ENCODE assay signal across 1 cellular context in genomic region chr10:6473430-6473829, GRCh38.
TF ChIP-seq lines count a peak whose summit lies in the region.

No MANE protein-coding gene starts in this region.

TF ChIP-seq in K562, 482 proteins besides CTCF, POLR2A, EP300 and RAD21 (continued from another document and continues in another):
- TF ChIP-seq ATF1 (CRISPR knock-in tag; IDR thresholded peaks at IDR 0.05) (no peak), ATF1 (tag; IDR thresholded peaks at IDR 0.05) (no peak; the same call in 1 of the 2 replicates), HLTF (IDR thresholded peaks at IDR 0.05) (no peak), TEAD2 (tag; IDR thresholded peaks at IDR 0.05) (no peak), POLR2AphosphoS2 (IDR thresholded peaks at IDR 0.05; ENCODE audit: low read length) (no peak), TAF7 (tag; IDR thresholded peaks at IDR 0.05) (no peak), ZBTB49 (CRISPR knock-in tag; IDR thresholded peaks at IDR 0.05; ENCODE audit: borderline replicate concordance) (no peak), HNRNPLL (IDR thresholded peaks at IDR 0.05; ENCODE audit: low read depth, low read length, poor library complexity, severe bottlenecking) (no peak), KLF13 (tag; IDR thresholded peaks at IDR 0.05; ENCODE audit: borderline replicate concordance, low read depth) (no peak), ETV6 (IDR thresholded peaks at IDR 0.05; ENCODE audit: borderline replicate concordance in 1 of 2, low read depth in 2 of 2, low read length in 1 of 2) (peak in 1 of 2 experiments; percentile 68; a peak in 1 of 4 replicates), ETV6 (CRISPR knock-in tag; IDR thresholded peaks at IDR 0.05; ENCODE audit: borderline replicate concordance) (no peak), E2F1 (CRISPR knock-in tag; IDR thresholded peaks at IDR 0.05) (no peak), ZNF436 (CRISPR knock-in tag; IDR thresholded peaks at IDR 0.05) (no peak), JUN (IDR thresholded peaks at IDR 0.05; ENCODE audit: borderline replicate concordance, low read depth, low read length) (peak; percentile 30; the same call in 1 of the 2 replicates), JUN (CRISPR knock-in tag; IDR thresholded peaks at IDR 0.05; ENCODE audit: borderline replicate concordance) (no peak), SAP30 (IDR thresholded peaks at IDR 0.05; ENCODE audit: borderline replicate concordance, insufficient read depth, low read depth, low read length, poor library complexity, severe bottlenecking) (no peak), RBM22 (IDR thresholded peaks at IDR 0.05; ENCODE audit: low read depth, low read length, poor library complexity, severe bottlenecking) (no peak), ZNF134 (CRISPR knock-in tag; conservative IDR thresholded peaks at IDR 0.05) (no peak), PHF20 (IDR thresholded peaks at IDR 0.05; ENCODE audit: partially characterized antibody) (no peak), NFE2L1 (tag; IDR thresholded peaks at IDR 0.05; ENCODE audit: borderline replicate concordance, low read depth) (no peak), ATF3 (IDR thresholded peaks at IDR 0.05) (no peak; the same call in 1 of the 2 replicates), ATF3 (CRISPR knock-in tag; conservative IDR thresholded peaks at IDR 0.05) (no peak), ZNF311 (CRISPR knock-in tag; IDR thresholded peaks at IDR 0.05) (no peak), STAT6 (CRISPR knock-in tag; IDR thresholded peaks at IDR 0.05) (no peak), GTF2B (IDR thresholded peaks at IDR 0.05; ENCODE audit: extremely low read depth, insufficient read length) (no peak), KDM1A (IDR thresholded peaks at IDR 0.05) (peak; percentile 78 to 81), CREBBP (IDR thresholded peaks at IDR 0.05; ENCODE audit: low read depth, low read length) (no peak), CLOCK (CRISPR knock-in tag; IDR thresholded peaks at IDR 0.05; ENCODE audit: borderline replicate concordance) (no peak), RBM15 (IDR thresholded peaks at IDR 0.05; ENCODE audit: insufficient read depth, low read length) (no peak), ZNF609 (CRISPR knock-in tag; IDR thresholded peaks at IDR 0.05; ENCODE audit: borderline replicate concordance) (no peak), ZNF408 (CRISPR knock-in tag; IDR thresholded peaks at IDR 0.05; ENCODE audit: low read depth) (no peak), MAFF (IDR thresholded peaks at IDR 0.05; ENCODE audit: low read length) (peak; percentile 56; the same call in 1 of the 2 replicates), ZNF395 (CRISPR knock-in tag; IDR thresholded peaks at IDR 0.05) (no peak), NCOA1 (IDR thresholded peaks at IDR 0.05; ENCODE audit: low read depth) (peak; percentile 83), MAZ (CRISPR knock-in tag; conservative IDR thresholded peaks at IDR 0.05 in 1 of 2, IDR thresholded peaks at IDR 0.05 in 1 of 2) (peak; percentile 45 to 60), DIDO1 (tag; IDR thresholded peaks at IDR 0.05; ENCODE audit: low read depth) (0 out of 2 replicates have a peak, but pooled peaks have one; percentile 15), NCOA4 (IDR thresholded peaks at IDR 0.05; ENCODE audit: partially characterized antibody) (no peak), POLR2H (tag; IDR thresholded peaks at IDR 0.05; ENCODE audit: low read depth) (peak; percentile 66), SRSF3 (IDR thresholded peaks at IDR 0.05; ENCODE audit: insufficient read depth, low read length) (no peak), ZMIZ1 (IDR thresholded peaks at IDR 0.05; ENCODE audit: low read depth in 2 of 2, low read length in 2 of 2) (peak in 1 of 2 experiments; percentile 89; a peak in 2 of 4 replicates), MAFK (IDR thresholded peaks at IDR 0.05; ENCODE audit: low read length) (peak; percentile 52)
